21 cellular contexts compared by ENCODE assay signal in the genomic region with DNA sequence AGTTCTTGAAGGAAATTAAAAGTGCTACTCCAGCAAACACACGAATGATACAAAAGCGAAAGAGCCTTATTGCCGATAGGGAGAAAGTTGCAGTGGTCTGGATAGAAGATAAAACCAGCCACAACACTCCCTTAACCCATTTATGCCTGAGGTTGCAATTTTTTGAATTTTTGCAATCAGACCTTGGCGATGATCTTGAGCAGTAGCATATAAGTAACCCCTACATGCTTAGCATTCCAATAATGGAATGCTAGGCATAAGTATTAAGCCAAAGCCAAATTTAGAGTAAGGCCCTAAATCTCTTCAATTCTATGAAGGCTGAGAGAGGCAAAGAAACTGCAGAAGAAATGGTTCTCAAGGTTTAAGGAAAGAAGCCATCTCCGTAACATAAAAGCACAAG.
"Had no signal": no experiment of that assay in that cellular context is flagged by ENCODE, and none has a peak within 500 bp of the region (broad histone marks: within the 10 kb centered on the region; RNA-seq: fewer than 3 reads in every experiment).

No MANE protein-coding gene starts in this region.

- H3K36me3 ChIP-seq: neutrophil, tibial nerve, vagina had no signal

- H3K9me3 ChIP-seq: neutrophil, tibial nerve, vagina had no signal

- H3K27ac ChIP-seq: dorsolateral prefrontal cortex, foreskin keratinocyte, neutrophil, tibial nerve, vagina had no signal

- H3K4me1 ChIP-seq: foreskin keratinocyte had no signal

- H3K4me3 ChIP-seq: dorsolateral prefrontal cortex, tibial nerve, vagina had no signal

- DNase-seq: activated CD4-positive, alpha-beta memory T cell treated with anti-CD3 and anti-CD28 coated beads, Interleukin-2, amount 10 ng/mL, durations not matched to agents 7 days and 5 days; activated CD4-positive, alpha-beta T cell treated with anti-CD3 and anti-CD28 coated beads for 4 hours; activated naive CD4-positive, alpha-beta T cell treated with anti-CD3 and anti-CD28 coated beads for 36 hours; activated T-cell treated with anti-CD3 and anti-CD28 coated beads, Interleukin-2, amount 50 U/mL, for 1 hour; dorsolateral prefrontal cortex; foreskin keratinocyte; glutamatergic neuron; hippocampal formation; left cardiac atrium; mesendoderm; natural killer cell; stimulated activated CD4-positive, alpha-beta T cell treated with anti-CD3 and anti-CD28 coated beads, Interleukin-12 subunit alpha, Interleukin-12 subunit beta, amount 100 ng/mL, for 4 hours; stimulated activated CD4-positive, alpha-beta T cell treated with anti-CD3 and anti-CD28 coated beads, Interleukin-2, amount 100 ng/mL, for 24 hours; stimulated activated naive CD8-positive, alpha-beta T cell treated with anti-CD3 and anti-CD28 coated beads, Interleukin-15, Interleukin-2, amounts not matched to agents 100 U/mL and 50 U/mL, for 24 hours; substantia nigra; SW 1271; T-helper 2 cell had no signal

- H3K27me3 ChIP-seq: foreskin keratinocyte, tibial nerve, vagina had no signal

- ATAC-seq: activated T-helper 17 cell treated with anti-CD3 and anti-CD28 coated beads, Interleukin-2, amount 50 U/mL, for 72 hours; foreskin keratinocyte; left cardiac atrium; natural killer cell; stimulated activated naive CD8-positive, alpha-beta T cell treated with anti-CD3 and anti-CD28 coated beads, Interleukin-15, Interleukin-2, amounts not matched to agents 100 U/mL and 50 U/mL, for 24 hours had no signal
